Comparison of ENCODE assay signal across 9 cellular contexts in genomic region chr3:58049143-58049785, GRCh38. TPM values are rescaled to one million over a fixed set of nuclear protein-coding genes. Genes with fewer than 3 reads are reported as not detected.
DNase-seq lines count a peak whose midpoint lies in the region; FAIRE-seq and TF ChIP-seq lines count a peak whose summit lies in the region.
"Had no signal": no experiment of that assay in that cellular context is flagged by ENCODE, and none has a peak within 500 bp of the region (broad histone marks: within the 10 kb centered on the region; RNA-seq: fewer than 3 reads in every experiment).

No MANE protein-coding gene starts in this region.

- FAIRE-seq in H1 (lab: Jason Lieb, UNC) = peak; percentile 63

- POLR2A ChIA-PET in H1 (lab: Charles Lee; ENCODE audit: partially characterized antibody) = interaction anchor here (1.0 to 3.0 kb wide), 6 partner anchors 8 to 41 kb away, joined by 4 to 12 read pairs (median 7); partner anchors contain the start of gene FLNB

- H3K4ac ChIP-seq in H1 (replicated peaks; ENCODE audit: insufficient read length, low read depth, low read length) = no peak overlapping the region

- H2BK5ac ChIP-seq in H1 (ENCODE audit: low read depth, low read length) = peak overlapping the region; percentile 89

- peaks cover 12 to 91% of the 10 kb centered on the region in 2 experiments for H3K79me2 ChIP-seq in H1 (ENCODE audit: control insufficient read depth in 1 of 2, insufficient read depth in 2 of 2, low read length in 2 of 2)

- no peak overlapping the region for H2BK15ac ChIP-seq in H1 (ENCODE audit: low read length)

- no peak overlapping the region for H3K23ac ChIP-seq in H1 (ENCODE audit: insufficient read length)

- H2AFZ ChIP-seq in H1 (ENCODE audit: low read length) = no peak overlapping the region

- H4K20me1 ChIP-seq in H1 (replicated peaks in 1 of 2; ENCODE audit: control insufficient read depth in 1 of 2, insufficient read depth in 2 of 2, low read length in 2 of 2) = peaks cover 3 to 12% of the 10 kb centered on the region in 2 experiments

- peak overlapping the region; percentile 81 for H3K27ac ChIP-seq in H1 (ENCODE audit: low read depth, low read length)

- 70% methylated on average over 10 of the region's 10 CpGs; no CpG with 5 or more reads in 1 of the 2 experiments for WGBS in H1 (ENCODE audit: extremely low coverage in 1 of 2, insufficient coverage in 1 of 2, insufficient read length in 1 of 2, insufficient replicate concordance in 2 of 2, low coverage in 1 of 2, low lambda C conversion rate in 2 of 2, missing lambda C conversion rate in 1 of 2), 2 experiments

- H3K79me1 ChIP-seq in H1 (ENCODE audit: low read depth, low read length) = peaks cover 19% of the 10 kb centered on the region

- CTCF ChIA-PET in H1 (lab: Charles Lee; ENCODE audit: partially characterized antibody) = interaction anchor here (0.9 to 3.4 kb wide), 7 partner anchors 9 to 129 kb away, joined by 3 to 19 read pairs (median 4); partner anchors contain the start of gene FLNB

- H3K4me3 ChIP-seq in H1 (ENCODE audit: extremely low read depth in 1 of 4, insufficient read depth in 2 of 4, low read depth in 3 of 4, low read length in 4 of 4) = peak overlapping the region in 1 of 4 experiments; percentile 14; a peak in 1 of 8 replicates

- no peak overlapping the region for H4K8ac ChIP-seq in H1 (ENCODE audit: extremely low read depth, insufficient read depth, low read length)

- no peak for TF ChIP-seq RAD21 in H1 (IDR thresholded peaks at IDR 0.05 in 1 of 2, conservative IDR thresholded peaks at IDR 0.05 in 1 of 2; ENCODE audit: low read depth in 2 of 2, low read length in 2 of 2)

- DNase-seq in A172 (ENCODE audit: low spot score) = peak; percentile 99
- DNase-seq in LHCN-M2 (ENCODE audit: low read depth) = peak; percentile 92
- DNase-seq in H1 (ENCODE audit: low read depth in 1 of 2, low spot score in 2 of 2) = peak; percentile 56 to 82
- peak; percentile 90 to 93 for DNase-seq in lung microvascular endothelial cell (ENCODE audit: low read depth in 2 of 2)
- no peak for DNase-seq in activated CD4-positive, alpha-beta T cell treated with anti-CD3 and anti-CD28 coated beads, Interleukin-2, amount 50 U/mL, for 4 hours
- DNase-seq in activated naive CD4-positive, alpha-beta T cell treated with Interleukin-2 at 50 U/mL for 16 hours = no peak
- no peak for DNase-seq in posterior vena cava (ENCODE audit: low spot score)
- no peak for DNase-seq in glutamatergic neuron
- DNase-seq: hypothalamus had no signal

- no peaks in the 10 kb centered on the region for H3K36me3 ChIP-seq in H1 (ENCODE audit: control insufficient read depth in 2 of 4, insufficient read depth in 4 of 4, low read length in 3 of 4)

- H3K18ac ChIP-seq in H1 (ENCODE audit: extremely low read depth, low read length) = peak overlapping the region; percentile 81; the same call in 1 of the 2 replicates

- H3K36me3 Mint-ChIP-seq in glutamatergic neuron (ENCODE audit: unreplicated experiment) = no peaks in the 10 kb centered on the region

- no peaks in the 10 kb centered on the region for H3K27me3 ChIP-seq in H1 (replicated peaks in 1 of 4; ENCODE audit: control insufficient read depth in 3 of 4, extremely low read depth in 1 of 4, insufficient read depth in 3 of 4, low read length in 3 of 4)

- H3K4me1 ChIP-seq in H1 (replicated peaks in 1 of 4; ENCODE audit: control insufficient read depth in 3 of 4, insufficient read depth in 4 of 4, low read length in 3 of 4) = peaks cover 11 to 28% (median 20%) of the 10 kb centered on the region in 4 experiments

- intact Hi-C loops in posterior vena cava (cut with DNase I) = loop anchor here in 1 of 2 donors (5.0 kb wide), 1 partner anchor 42 kb away; the partner anchor contains the start of gene FLNB

- no peak overlapping the region for H2BK20ac ChIP-seq in H1 (ENCODE audit: low read length)

- no peak overlapping the region for H3K56ac ChIP-seq in H1 (replicated peaks; ENCODE audit: insufficient read length, low read depth, low read length)

- no peak for TF ChIP-seq CTCF in H1 (IDR thresholded peaks at IDR 0.05; ENCODE audit: control extremely low read depth in 1 of 3, insufficient read depth in 1 of 3, low read depth in 1 of 3, low read length in 3 of 3)
- TF ChIP-seq CTCF in glutamatergic neuron (IDR thresholded peaks at IDR 0.05; ENCODE audit: partially characterized antibody, unreplicated experiment) = no peak

- H4K91ac ChIP-seq in H1 (replicated peaks; ENCODE audit: insufficient read length, low read length) = peak overlapping the region; percentile 36

- H3K14ac ChIP-seq in H1 (ENCODE audit: insufficient read length) = no peak overlapping the region

- H2BK120ac ChIP-seq in H1 (replicated peaks; ENCODE audit: low read depth, low read length) = peak overlapping the region; percentile 28

- H3K4me1 Mint-ChIP-seq in glutamatergic neuron (ENCODE audit: low read depth, unreplicated experiment) = peaks cover 5% of the 10 kb centered on the region

- H4K5ac ChIP-seq in H1 (ENCODE audit: insufficient read length, low read depth, low read length) = no peak overlapping the region

- no peaks in the 10 kb centered on the region for H3K9me3 Mint-ChIP-seq in glutamatergic neuron (ENCODE audit: unreplicated experiment)

- H3K27ac Mint-ChIP-seq in glutamatergic neuron (ENCODE audit: unreplicated experiment) = no peak overlapping the region

- no peaks in the 10 kb centered on the region for H3K27me3 Mint-ChIP-seq in glutamatergic neuron (ENCODE audit: unreplicated experiment)

- peak in 1 of 2 experiments; percentile 54; a peak in 1 of 3 replicates for TF ChIP-seq EP300 in H1 (IDR thresholded peaks at IDR 0.05; ENCODE audit: borderline replicate concordance in 1 of 2, low read depth in 2 of 2, low read length in 2 of 2)

- no peak overlapping the region for H3K4me3 Mint-ChIP-seq in glutamatergic neuron (ENCODE audit: unreplicated experiment)

- no peak for TF ChIP-seq POLR2A in H1 (IDR thresholded peaks at IDR 0.05; ENCODE audit: control extremely low read depth in 1 of 2, low read depth in 2 of 2, low read length in 2 of 2)

- no peaks in the 10 kb centered on the region for H3K9me3 ChIP-seq in H1 (ENCODE audit: insufficient read depth in 2 of 2, low read depth in 1 of 2, low read length in 1 of 2)

- peak overlapping the region; percentile 96 for H2AK5ac ChIP-seq in H1 (ENCODE audit: low read depth, low read length)

- no peaks in the 10 kb centered on the region for H3K23me2 ChIP-seq in H1 (ENCODE audit: low read depth, low read length)

- peak overlapping the region; percentile 6 to 27 for H3K4me2 ChIP-seq in H1 (ENCODE audit: insufficient read depth in 1 of 2, low read depth in 2 of 2, low read length in 2 of 2)

- H2BK12ac ChIP-seq in H1 (ENCODE audit: low read depth, low read length) = peak overlapping the region; percentile 85; the same call in 1 of the 2 replicates

- peak overlapping the region in 3 of 4 experiments; percentile 22 to 61 (median 44); a peak in 5 of 7 replicates for H3K9ac ChIP-seq in H1 (replicated peaks in 1 of 4; ENCODE audit: extremely low read depth in 1 of 4, low read depth in 3 of 4, low read length in 3 of 4)

TF ChIP-seq in H1, 55 proteins besides CTCF, POLR2A, EP300 and RAD21 (continues in another document):
- TF ChIP-seq CTBP2 (IDR thresholded peaks at IDR 0.05; ENCODE audit: borderline replicate concordance, insufficient read depth, insufficient read length, low read length) = no peak
- no peak for TF ChIP-seq RXRA (IDR thresholded peaks at IDR 0.05; ENCODE audit: insufficient read depth, low read depth, low read length)
- TF ChIP-seq JUN (IDR thresholded peaks at IDR 0.05; ENCODE audit: low read depth, low read length) = peak; percentile 100
- no peak for TF ChIP-seq CHD2 (IDR thresholded peaks at IDR 0.05; ENCODE audit: low read length)
- no peak for TF ChIP-seq POU5F1 (IDR thresholded peaks at IDR 0.05; ENCODE audit: low read depth, low read length)
- peak; percentile 36; the same call in 1 of the 2 replicates for TF ChIP-seq TBP (IDR thresholded peaks at IDR 0.05; ENCODE audit: low read depth, low read length)
- TF ChIP-seq JUND (IDR thresholded peaks at IDR 0.05; ENCODE audit: low read length) = peak; percentile 100
- TF ChIP-seq FOSL1 (IDR thresholded peaks at IDR 0.05; ENCODE audit: insufficient read depth, low read depth, low read length) = no peak
- no peak for TF ChIP-seq MAX (IDR thresholded peaks at IDR 0.05)
- peak in 1 of 2 experiments; percentile 68; a peak in 1 of 4 replicates for TF ChIP-seq SIN3A (conservative IDR thresholded peaks at IDR 0.05 in 1 of 2, IDR thresholded peaks at IDR 0.05 in 1 of 2; ENCODE audit: low read depth in 1 of 2, low read length in 2 of 2)

RNA-seq across cellular contexts. Expression of gene FLNB, which starts 41.0 kb away (rescaled TPM):
- 225 and 260 TPM in 2 replicates for total RNA-seq in A172 (2014; rRNA removed; shearing (Covaris generic))
- total RNA-seq in LHCN-M2 (2014; rRNA removed) = 46.1 and 47.5 TPM in 2 replicates
- polyA plus RNA-seq in LHCN-M2 (2012) = 106 TPM
- 118 and 122 TPM in 2 replicates for total RNA-seq in H1 (2021; fragmentation: NEBNext Ultra II Directional; extraction: Animal tissue kit (Norgen Biotek cat#: 25700))
- 72.2 and 72.3 TPM in 2 replicates for polyA plus RNA-seq in H1 (2011; rRNA removed)
- polyA plus RNA-seq in H1 (2011; cell fraction: cytosol; rRNA removed) = 53.0 TPM
- polyA plus RNA-seq in H1 (2011; cell fraction: nucleus; rRNA removed) = 599 TPM
- 82.4 to 123 TPM (median 108 TPM) in 4 replicates for polyA plus RNA-seq in H1 (2012, experiment 1 of 2)
- polyA plus RNA-seq in H1 (2012, experiment 2 of 2) = 47.2 TPM
- polyA plus RNA-seq in H1 (2013, experiment 1 of 2) = 96.1 TPM
- polyA plus RNA-seq in H1 (2013, experiment 2 of 2) = 85.9 TPM
- polyA minus RNA-seq in H1 (2011; rRNA and poly(A)+ RNA removed) = 249 and 262 TPM in 2 replicates
- 121 TPM for polyA minus RNA-seq in H1 (2011; cell fraction: cytosol; rRNA and poly(A)+ RNA removed)
- polyA minus RNA-seq in H1 (2011; cell fraction: nucleus; rRNA and poly(A)+ RNA removed) = 391 TPM
- total RNA-seq in lung microvascular endothelial cell = 305 and 328 TPM in 2 replicates
- total RNA-seq in posterior vena cava = 100 to 1,000 TPM; 130 to 133 TPM
- 75.4 TPM for total RNA-seq in glutamatergic neuron (ENCODE audit: unreplicated experiment)

Comparison
In these comparisons a context has a peak if more than half of its experiments do, and no peak if none do; other contexts are left out.
1. DNase-seq: peak in A172 (single experiment), LHCN-M2 (single experiment), H1 (2 of 2) and lung microvascular endothelial cell (2 of 2); none in activated CD4-positive, alpha-beta T cell treated with anti-CD3 and anti-CD28 coated beads, Interleukin-2, amount 50 U/mL, for 4 hours (0 of 2), activated naive CD4-positive, alpha-beta T cell treated with Interleukin-2 at 50 U/mL for 16 hours (single experiment), posterior vena cava (single experiment) and glutamatergic neuron (single experiment).